ENCODE assay signal across 30 cellular contexts in the genomic region with DNA sequence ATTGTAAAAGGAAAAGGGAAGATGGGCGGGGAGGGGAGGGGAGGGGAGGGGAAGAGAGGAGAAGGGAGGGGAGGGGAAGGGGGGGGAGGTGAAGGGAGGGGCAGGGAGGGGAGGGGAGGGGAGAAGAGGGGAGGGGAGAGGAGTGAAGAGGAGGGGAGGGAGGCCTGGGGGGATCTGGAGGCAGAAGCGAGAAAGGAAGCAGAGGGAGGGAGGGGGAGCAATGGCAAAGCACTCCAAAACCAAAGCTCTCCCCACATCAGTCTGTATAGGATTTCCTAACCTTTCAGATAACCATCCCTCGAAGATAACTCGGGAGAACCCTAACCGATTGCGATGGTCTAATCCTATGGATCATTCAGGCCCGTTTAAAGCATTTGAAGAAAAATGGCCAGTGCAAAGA. TPM values are rescaled to one million over a fixed set of nuclear protein-coding genes. Genes with fewer than 3 reads are reported as not detected.
DNase-seq lines count a peak whose midpoint lies in the region; ATAC-seq, FAIRE-seq and TF ChIP-seq lines count a peak whose summit lies in the region.
"Had no signal": no experiment of that assay in that cellular context is flagged by ENCODE, and none has a peak within 500 bp of the region (broad histone marks: within the 10 kb centered on the region; RNA-seq: fewer than 3 reads in every experiment).

No MANE protein-coding gene starts in this region.

- no peak for DNase-seq in HepG2 (ENCODE audit: low spot score)
- DNase-seq in right lobe of liver: no peak
- DNase-seq in left ventricle myocardium superior: no peak
- DNase-seq in sigmoid colon: peak; percentile 14
- no peak for DNase-seq in stimulated activated naive CD8-positive, alpha-beta T cell treated with anti-CD3 and anti-CD28 coated beads, Interleukin-15, amount 100 ng/mL, for 72 hours
- no peak for DNase-seq in NCI-H524 treated with DMSO at 0.1 percent for 48 hours (lab: John Stamatoyannopoulos, UW)
- no peak for DNase-seq in GM23248
- no peak for DNase-seq in SHP77 (lab: John Stamatoyannopoulos, UW)
- DNase-seq: activated CD4-positive, alpha-beta T cell treated with anti-CD3 and anti-CD28 coated beads for 4 hours; activated effector memory CD4-positive, alpha-beta T cell treated with Interleukin-2 at 50 U/mL for 16 hours; activated naive CD8-positive, alpha-beta T cell treated with anti-CD3 and anti-CD28 coated beads for 36 hours; AML-193; aorta; Calu3; CD4-positive, CD25-positive, alpha-beta regulatory T cell; DMS79; effector memory CD8-positive, alpha-beta T cell; NCI-H146; NCI-H2107; NCI-H446; stimulated activated CD4-positive, alpha-beta T cell treated with anti-CD3 and anti-CD28 coated beads, Interleukin-4, amount 100 ng/mL, for 24 hours; T-cell; upper lobe of right lung; WERI-Rb-1 had no signal

- no peak for TF ChIP-seq POLR2A in HepG2 (IDR thresholded peaks at IDR 0.05; ENCODE audit: insufficient read depth in 1 of 2, low read depth in 2 of 2, low read length in 2 of 2)
- TF ChIP-seq POLR2A in right lobe of liver (IDR thresholded peaks at IDR 0.05): no peak
- TF ChIP-seq POLR2A in sigmoid colon (IDR thresholded peaks at IDR 0.05): no peak

- no peak overlapping the region for H3K9ac ChIP-seq in HepG2 (ENCODE audit: insufficient read depth, low read depth, low read length)
- H3K9ac ChIP-seq in GM23248: no peak overlapping the region

- H3K27me3 Mint-ChIP-seq in stimulated activated naive CD8-positive, alpha-beta T cell treated with anti-CD3 and anti-CD28 coated beads, Interleukin-15, amount 100 ng/mL, for 72 hours: peaks cover 47% of the 10 kb centered on the region

- intact Hi-C loops in HepG2 (cut with micrococcal nuclease; ENCODE audit: unreplicated experiment): no loop called here
- intact Hi-C loops in right lobe of liver (cut with DNase I): no loop called here
- intact Hi-C loops in left ventricle myocardium superior (cut with micrococcal nuclease): no loop called here
- intact Hi-C loops in sigmoid colon (cut with DNase I): no loop called here

- H3K79me2 ChIP-seq in HepG2 (ENCODE audit: insufficient read depth, low read length) (no peaks in the 10 kb centered on the region), GM23248 (ENCODE audit: insufficient read depth) (no peaks in the 10 kb centered on the region)

- FAIRE-seq in HepG2 (lab: Jason Lieb, UNC): no peak
- FAIRE-seq: G401.6 had no signal

- no peaks in the 10 kb centered on the region for H3F3A ChIP-seq in GM23248 (ENCODE audit: insufficient read depth)

- TF ChIP-seq EP300 in HepG2 (IDR thresholded peaks at IDR 0.05; ENCODE audit: low read depth in 2 of 2, low read length in 2 of 2) (no peak), HepG2 (CRISPR knock-in tag; IDR thresholded peaks at IDR 0.05; ENCODE audit: borderline replicate concordance) (no peak), sigmoid colon (IDR thresholded peaks at IDR 0.05) (no peak)

- TF ChIP-seq RAD21 in HepG2 (CRISPR knock-in tag; IDR thresholded peaks at IDR 0.05): no peak

- H3K4me1 Mint-ChIP-seq in stimulated activated naive CD8-positive, alpha-beta T cell treated with anti-CD3 and anti-CD28 coated beads, Interleukin-15, amount 100 ng/mL, for 72 hours: no peaks in the 10 kb centered on the region
- H3K4me1 Mint-ChIP-seq: activated naive CD8-positive, alpha-beta T cell treated with anti-CD3 and anti-CD28 coated beads for 36 hours; CD4-positive, CD25-positive, alpha-beta regulatory T cell; T-cell had no signal

- H3K9me2 ChIP-seq in GM23248 (ENCODE audit: insufficient read depth): no peaks in the 10 kb centered on the region

- no peak overlapping the region for H3K4me2 ChIP-seq in HepG2 (ENCODE audit: low read depth, low read length)
- no peak overlapping the region for H3K4me2 ChIP-seq in GM23248 (ENCODE audit: unreplicated experiment)
- H3K4me2 ChIP-seq: GM23338 had no signal

- no peaks in the 10 kb centered on the region for H3K9me3 ChIP-seq in HepG2 (ENCODE audit: low read length)
- H3K9me3 ChIP-seq in right lobe of liver: no peaks in the 10 kb centered on the region
- H3K9me3 ChIP-seq in sigmoid colon: no peaks in the 10 kb centered on the region
- H3K9me3 ChIP-seq in GM23248 (ENCODE audit: low read depth): no peaks in the 10 kb centered on the region
- H3K9me3 ChIP-seq: ovary, upper lobe of right lung had no signal

- no peak for TF ChIP-seq CTCF in HepG2 (CRISPR knock-in tag; IDR thresholded peaks at IDR 0.05)
- no peak for TF ChIP-seq CTCF in right lobe of liver (IDR thresholded peaks at IDR 0.05)
- no peak for TF ChIP-seq CTCF in sigmoid colon (IDR thresholded peaks at IDR 0.05)

- H3K4me3 Mint-ChIP-seq in stimulated activated naive CD8-positive, alpha-beta T cell treated with anti-CD3 and anti-CD28 coated beads, Interleukin-15, amount 100 ng/mL, for 72 hours: no peak overlapping the region
- H3K4me3 Mint-ChIP-seq: activated naive CD8-positive, alpha-beta T cell treated with anti-CD3 and anti-CD28 coated beads for 36 hours; CD4-positive, CD25-positive, alpha-beta regulatory T cell; effector memory CD8-positive, alpha-beta T cell; GM23338; T-cell had no signal

- no peaks in the 10 kb centered on the region for H3K36me3 ChIP-seq in HepG2 (replicated peaks in 1 of 2; ENCODE audit: control insufficient read depth in 1 of 2, insufficient read depth in 2 of 2, low read length in 2 of 2)
- H3K36me3 ChIP-seq in right lobe of liver: no peaks in the 10 kb centered on the region
- no peaks in the 10 kb centered on the region for H3K36me3 ChIP-seq in sigmoid colon
- no peaks in the 10 kb centered on the region for H3K36me3 ChIP-seq in GM23248 (ENCODE audit: low read depth)
- H3K36me3 ChIP-seq: cardiac muscle cell, ovary, upper lobe of right lung, WERI-Rb-1 had no signal

- H4K20me1 ChIP-seq in HepG2 (ENCODE audit: insufficient read depth, low read length) (no peaks in the 10 kb centered on the region), GM23248 (ENCODE audit: insufficient read depth) (no peaks in the 10 kb centered on the region)

- no peak overlapping the region for H3K27ac Mint-ChIP-seq in stimulated activated naive CD8-positive, alpha-beta T cell treated with anti-CD3 and anti-CD28 coated beads, Interleukin-15, amount 100 ng/mL, for 72 hours
- H3K27ac Mint-ChIP-seq: activated naive CD8-positive, alpha-beta T cell treated with anti-CD3 and anti-CD28 coated beads for 36 hours; CD4-positive, CD25-positive, alpha-beta regulatory T cell; effector memory CD8-positive, alpha-beta T cell; GM23338; T-cell had no signal

- POLR2A ChIA-PET in HepG2 (lab: Yijun Ruan, JAX): no interaction called here

- H2AFZ ChIP-seq in HepG2 (ENCODE audit: low read length): no peak overlapping the region
- H2AFZ ChIP-seq in GM23248: no peak overlapping the region
- H2AFZ ChIP-seq: GM23338 had no signal

- WGBS in HepG2 (ENCODE audit: low lambda C conversion rate): 29% methylated on average over 7 of the region's 7 CpGs
- 82% methylated on average over 6 of the region's 7 CpGs for WGBS in right lobe of liver (ENCODE audit: insufficient coverage, low coverage, low lambda C conversion rate, missing lambda C conversion rate)
- 80 to 87% methylated on average over 7 of the region's 7 CpGs for WGBS in sigmoid colon, 2 donors
- 82 to 85% methylated on average over 5 to 7 of the region's 7 CpGs for WGBS in GM23248 (ENCODE audit: low coverage in 1 of 2, low lambda C conversion rate in 2 of 2, missing lambda C conversion rate in 2 of 2), 2 experiments

- no peak overlapping the region for H3K27ac ChIP-seq in HepG2 (ENCODE audit: extremely low read length, insufficient read depth, low read length)
- H3K27ac ChIP-seq in right lobe of liver: no peak overlapping the region
- H3K27ac ChIP-seq in sigmoid colon: peak overlapping the region; percentile 16 to 71 (median 47)
- H3K27ac ChIP-seq in GM23248: no peak overlapping the region
- H3K27ac ChIP-seq: cardiac muscle cell, upper lobe of right lung, WERI-Rb-1 had no signal

- in situ Hi-C loops in HepG2 (cut with HindIII; ENCODE audit: extremely low pct_ligation_motif_present, low pct_unique_long_range_greater_than_20kb) (no loop called here), GM23248 (cut with MboI) (no loop called here)

- CTCF ChIA-PET in HepG2 (lab: Yijun Ruan, JAX; ENCODE audit: low intra/inter-chr PET ratio, low total read pairs): no interaction called here

- H3K9me3 Mint-ChIP-seq in stimulated activated naive CD8-positive, alpha-beta T cell treated with anti-CD3 and anti-CD28 coated beads, Interleukin-15, amount 100 ng/mL, for 72 hours: no peaks in the 10 kb centered on the region
- H3K9me3 Mint-ChIP-seq: activated naive CD8-positive, alpha-beta T cell treated with anti-CD3 and anti-CD28 coated beads for 36 hours; effector memory CD8-positive, alpha-beta T cell; GM23338; T-cell had no signal

- BruUV-seq in HepG2 (replicated peaks; lab: Mats Ljungman, UMichigan): no TSS peak

- no peak overlapping the region for H3K4me3 ChIP-seq in HepG2 (replicated peaks in 1 of 3; ENCODE audit: insufficient read depth in 1 of 3, low read depth in 2 of 3, low read length in 3 of 3)
- no peak overlapping the region for H3K4me3 ChIP-seq in right lobe of liver
- no peak overlapping the region for H3K4me3 ChIP-seq in sigmoid colon
- H3K4me3 ChIP-seq in GM23248: no peak overlapping the region
- H3K4me3 ChIP-seq: cardiac muscle cell, GM23338, ovary, upper lobe of right lung had no signal

- no peak for ATAC-seq in HepG2
- ATAC-seq in right lobe of liver: no peak
- peak; percentile 41 for ATAC-seq in left ventricle myocardium superior
- no peak for ATAC-seq in stimulated activated naive CD8-positive, alpha-beta T cell treated with anti-CD3 and anti-CD28 coated beads, Interleukin-15, amount 100 ng/mL, for 72 hours
- ATAC-seq: effector memory CD8-positive, alpha-beta T cell; GM23338; T-cell; upper lobe of right lung had no signal

- no peaks in the 10 kb centered on the region for H3K4me1 ChIP-seq in HepG2 (ENCODE audit: insufficient read depth, low read length)
- no peaks in the 10 kb centered on the region for H3K4me1 ChIP-seq in right lobe of liver
- H3K4me1 ChIP-seq in sigmoid colon: peaks cover 0 to 16% (median 10%) of the 10 kb centered on the region in 4 donors
- H3K4me1 ChIP-seq in GM23248 (ENCODE audit: insufficient read depth): no peaks in the 10 kb centered on the region
- H3K4me1 ChIP-seq: upper lobe of right lung had no signal

- H3K27me3 ChIP-seq in HepG2 (ENCODE audit: control insufficient read depth in 1 of 2, insufficient read depth in 2 of 2, low read length in 2 of 2): peaks cover 6 to 52% of the 10 kb centered on the region in 2 experiments; a peak in 4 of 5 replicates
- H3K27me3 ChIP-seq in right lobe of liver: no peaks in the 10 kb centered on the region
- H3K27me3 ChIP-seq in sigmoid colon: peaks cover 0 to 18% (median 6%) of the 10 kb centered on the region in 3 donors
- H3K27me3 ChIP-seq in GM23248 (replicated peaks; ENCODE audit: insufficient read depth): no peaks in the 10 kb centered on the region
- H3K27me3 ChIP-seq: cardiac muscle cell, ovary had no signal

RNA-seq across cellular contexts. Expression of a gene that starts 19.0 kb away (rescaled TPM):
- total RNA-seq in HepG2 (2016; rRNA removed; fragmentation: Illumina TruSeq; extraction: Trizol): not detected in 2 replicates
- not detected in 2 replicates for total RNA-seq in HepG2 (2016; cell fraction: cytosol; rRNA removed; fragmentation: Illumina TruSeq; extraction: Trizol; ENCODE audit: low read depth)
- total RNA-seq in HepG2 (2016; cell fraction: insoluble cytoplasmic fraction; rRNA removed; fragmentation: Illumina TruSeq; extraction: Trizol): not detected in 2 replicates
- not detected in 2 replicates for total RNA-seq in HepG2 (2016; cell fraction: membrane; rRNA removed; fragmentation: Illumina TruSeq; extraction: Trizol)
- total RNA-seq in HepG2 (2016; cell fraction: nucleus; rRNA removed; fragmentation: Illumina TruSeq; extraction: Trizol): not detected in 2 replicates
- not detected in 2 replicates for polyA plus RNA-seq in HepG2 (2011; rRNA removed)
- polyA plus RNA-seq in HepG2 (2011; cell fraction: cytosol; rRNA removed): not detected in 2 replicates
- not detected in 2 replicates for polyA plus RNA-seq in HepG2 (2011; cell fraction: nucleus; rRNA removed)
- 0.13 and 0.16 TPM in 2 replicates for polyA plus RNA-seq in HepG2 (2012)
- polyA plus RNA-seq in HepG2 (2016; cell fraction: cytosol; fragmentation: Illumina TruSeq; extraction: Trizol; ENCODE audit: low read depth): not detected in 2 replicates
- polyA plus RNA-seq in HepG2 (2016; cell fraction: insoluble cytoplasmic fraction; fragmentation: Illumina TruSeq; extraction: Trizol; ENCODE audit: low read depth): not detected in 2 replicates
- polyA plus RNA-seq in HepG2 (2016; cell fraction: membrane; fragmentation: Illumina TruSeq; extraction: Trizol; ENCODE audit: low read depth): not detected in 2 replicates
- not detected in 2 replicates for polyA plus RNA-seq in HepG2 (2016; cell fraction: nucleus; fragmentation: Illumina TruSeq; extraction: Trizol; ENCODE audit: insufficient read depth, low read depth)
- not detected in 2 replicates for polyA minus RNA-seq in HepG2 (2011; rRNA and poly(A)+ RNA removed; ENCODE audit: low replicate concordance)
- polyA minus RNA-seq in HepG2 (2011; cell fraction: cytosol; rRNA and poly(A)+ RNA removed): not detected in 2 replicates
- not detected in 2 replicates for polyA minus RNA-seq in HepG2 (2011; cell fraction: nucleus; rRNA and poly(A)+ RNA removed)
- total RNA-seq in right lobe of liver: under 1 TPM in 1 of 6 experiments, not detected in 5; 0.12 TPM
- total RNA-seq in left ventricle myocardium superior: 7.1 TPM
- 1 to 10 TPM; 4.3 to 8.9 (median 5.8) TPM for total RNA-seq in sigmoid colon
- polyA plus RNA-seq in sigmoid colon: 1 to 10 TPM in 2 of 3 donors, not detected in 1; 1.2 to 1.3 TPM
- 0.25 and 0.43 TPM in 2 replicates for total RNA-seq in GM23248 (2014; rRNA removed; shearing (Covaris generic))
- polyA plus RNA-seq in GM23248 (2016; fragmentation: Nextera tagmentation; extraction: Ambion mirVana): 0.06 and 0.15 TPM in 2 replicates
- total RNA-seq: A172; activated naive CD8-positive, alpha-beta T cell treated with anti-CD3 and anti-CD28 coated beads for 36 hours; Calu3; CD4-positive, CD25-positive, alpha-beta regulatory T cell; epithelial cell of proximal tubule; T-cell had no signal
- polyA plus RNA-seq: CD4-positive, CD25-positive, alpha-beta regulatory T cell had no signal

Comparison
In these comparisons a context has a peak if more than half of its experiments do, and no peak if none do; other contexts are left out.
1. H3K27ac ChIP-seq: peak in sigmoid colon (4 of 4); none in HepG2 (single experiment), right lobe of liver (0 of 3) and GM23248 (single experiment).